Comparison of ENCODE assay signal across 11 cellular contexts in the genomic region with DNA sequence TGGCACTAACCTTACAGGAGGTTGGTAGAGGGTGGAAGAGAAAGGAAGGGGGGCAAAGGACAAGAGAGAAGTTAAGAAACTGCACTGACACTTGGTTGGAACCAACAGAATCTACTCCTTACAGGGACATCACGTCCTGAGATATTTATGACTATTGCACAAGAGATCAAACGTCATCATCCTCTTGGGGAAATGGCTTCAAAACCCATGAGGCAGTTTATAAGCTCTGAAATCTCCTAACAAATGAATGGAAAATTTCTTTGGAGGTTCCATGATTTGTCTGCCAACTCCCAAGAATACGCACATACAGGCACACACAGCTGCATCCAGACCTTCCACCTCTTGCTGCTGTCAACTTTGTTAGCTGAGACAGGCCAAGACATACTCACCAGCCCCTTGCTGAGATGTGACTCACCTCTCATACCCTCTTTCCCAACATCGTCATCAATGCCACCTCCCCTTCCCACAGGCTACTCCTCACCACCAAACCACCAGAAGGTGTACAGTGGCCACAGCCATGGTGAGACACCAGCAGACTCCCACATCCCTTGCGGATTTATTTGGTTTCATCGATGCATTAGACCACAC.
DNase-seq lines count a peak whose midpoint lies in the region; ATAC-seq and TF ChIP-seq lines count a peak whose summit lies in the region.
"Had no signal": no experiment of that assay in that cellular context is flagged by ENCODE, and none has a peak within 500 bp of the region (broad histone marks: within the 10 kb centered on the region; RNA-seq: fewer than 3 reads in every experiment).

No MANE protein-coding gene starts in this region.

- H3K4me3 ChIP-seq in psoas muscle (no peak overlapping the region), BE2C (ENCODE audit: low read depth, low read length) (no peak overlapping the region)

- ATAC-seq in psoas muscle = peak in 3 of 4 donors; percentile 70 to 77 (median 72)
- no peak for ATAC-seq in GM21825 (IDR thresholded peaks at IDR 0.05; ENCODE audit: unreplicated experiment)

- DNase-seq in Daoy (ENCODE audit: low read depth) = peak; percentile 99
- peak; percentile 89 for DNase-seq in MV-4-11 (lab: John Stamatoyannopoulos, UW)
- DNase-seq in dermis blood vessel endothelial cell = peak; percentile 34
- DNase-seq in psoas muscle = peak; percentile 10 to 59
- DNase-seq in NCI-H187 (lab: John Stamatoyannopoulos, UW) = no peak
- no peak for DNase-seq in DMS153 (lab: John Stamatoyannopoulos, UW)
- DNase-seq in BE2C = no peak
- DNase-seq: NCI-H2081; occipital lobe; stimulated activated naive B cell treated with anti-CD40 and anti-IgM and Interleukin-4, amounts not matched to agents 10 μg/mL and 1 μg/mL and 100 μg/mL, for 72 hours had no signal

- 57 to 65% (median 60%) methylated on average over 6 of the region's 6 CpGs for WGBS in psoas muscle, 3 donors

- intact Hi-C loops in psoas muscle (cut with DNase I) = no loop called here

- H3K27me3 ChIP-seq in psoas muscle (ENCODE audit: insufficient read depth in 3 of 3, low read length in 2 of 3) = peaks cover 0 to 6% (median 2%) of the 10 kb centered on the region in 3 donors
- no peaks in the 10 kb centered on the region for H3K27me3 ChIP-seq in BE2C

- no peak overlapping the region for H3K27ac ChIP-seq in psoas muscle

- H3K4me1 ChIP-seq in psoas muscle (no peaks in the 10 kb centered on the region), BE2C (no peaks in the 10 kb centered on the region)

- H3K36me3 ChIP-seq in psoas muscle (ENCODE audit: insufficient read depth in 1 of 2, low read depth in 1 of 2) (no peaks in the 10 kb centered on the region), BE2C (no peaks in the 10 kb centered on the region)

- no peak for TF ChIP-seq CTCF in psoas muscle (IDR thresholded peaks at IDR 0.05)
- TF ChIP-seq CTCF in BE2C (IDR thresholded peaks at IDR 0.05; ENCODE audit: low read depth, low read length) = no peak

- H3K9me3 ChIP-seq in psoas muscle = no peaks in the 10 kb centered on the region
- no peaks in the 10 kb centered on the region for H3K9me3 ChIP-seq in BE2C

Comparison
In these comparisons a context has a peak if more than half of its experiments do, and no peak if none do; other contexts are left out.
1. DNase-seq: peak in Daoy (single experiment), MV-4-11 (single experiment), dermis blood vessel endothelial cell (single experiment) and psoas muscle (2 of 2); none in NCI-H187 (0 of 2), DMS153 (single experiment) and BE2C (single experiment).